12 cellular contexts compared by ENCODE assay signal in genomic region chr10:45375716-45376231, GRCh38. TPM values are rescaled to one million over a fixed set of nuclear protein-coding genes. Genes with fewer than 3 reads are reported as not detected.
DNase-seq lines count a peak whose midpoint lies in the region; ATAC-seq and TF ChIP-seq lines count a peak whose summit lies in the region.
"Had no signal": no experiment of that assay in that cellular context is flagged by ENCODE, and none has a peak within 500 bp of the region (broad histone marks: within the 10 kb centered on the region; RNA-seq: fewer than 3 reads in every experiment).

No MANE protein-coding gene starts in this region.

- no peak overlapping the region for H3K4me3 ChIP-seq in right atrium auricular region

- TF ChIP-seq CTCF in Calu3 (IDR thresholded peaks at IDR 0.05; ENCODE audit: unreplicated experiment) (no peak), GM20000 (IDR thresholded peaks at IDR 0.05; ENCODE audit: extremely low read depth, missing control alignments) (no peak), right atrium auricular region (IDR thresholded peaks at IDR 0.05) (no peak)

- H3K4me1 Mint-ChIP-seq in Calu3 (ENCODE audit: low read depth, unreplicated experiment) = peaks cover 49% of the 10 kb centered on the region
- peaks cover 57% of the 10 kb centered on the region for H3K4me1 Mint-ChIP-seq in memory B cell

- CTCF ChIA-PET in Calu3 (lab: Charles Lee) = no interaction called here

- DNase-seq in Calu3 = peak; percentile 9
- DNase-seq in GM20000 (ENCODE audit: low spot score) = peak; percentile 50
- DNase-seq in memory B cell (ENCODE audit: low spot score in 2 of 2) = peak; percentile 31 to 43
- DNase-seq in right atrium auricular region (ENCODE audit: low spot score) = no peak
- DNase-seq in putamen (ENCODE audit: low spot score) = no peak
- DNase-seq: DMS53, NCI-H187 treated with DMSO at 0.1 percent for 48 hours, SHP77 had no signal

- no peak overlapping the region for H3K27ac ChIP-seq in right atrium auricular region
- H3K27ac ChIP-seq: vagina had no signal

- intact Hi-C loops in Calu3 (cut with micrococcal nuclease; ENCODE audit: unreplicated experiment) = loop anchor here (1.0 to 5.0 kb wide), 2 partner anchors 43 to 123 kb away; no protein-coding TSS in a partner anchor

- peaks cover 6% of the 10 kb centered on the region for H3K27me3 Mint-ChIP-seq in Calu3 (ENCODE audit: unreplicated experiment)
- no peaks in the 10 kb centered on the region for H3K27me3 Mint-ChIP-seq in memory B cell

- H3K9me3 Mint-ChIP-seq in Calu3 (ENCODE audit: low read depth, unreplicated experiment) (no peaks in the 10 kb centered on the region), memory B cell (no peaks in the 10 kb centered on the region)

- H3K4me1 ChIP-seq in right atrium auricular region = peaks cover 0 to 20% of the 10 kb centered on the region in 2 donors

- TF ChIP-seq POLR2A in Raji (IDR thresholded peaks at IDR 0.05; ENCODE audit: insufficient read depth, low read depth, low read length) = peak; percentile 47; the same call in 1 of the 2 replicates

- H3K36me3 ChIP-seq in right atrium auricular region = no peaks in the 10 kb centered on the region
- H3K36me3 ChIP-seq: vagina had no signal

- H3K36me3 Mint-ChIP-seq in Calu3 (ENCODE audit: insufficient read depth, unreplicated experiment) (peaks cover 33% of the 10 kb centered on the region), memory B cell (peaks cover 18% of the 10 kb centered on the region)

- H3K4me3 Mint-ChIP-seq in Calu3 (ENCODE audit: low read depth, unreplicated experiment) = peak overlapping the region; percentile 91
- H3K4me3 Mint-ChIP-seq in memory B cell = peak overlapping the region; percentile 96

- peak; percentile 70 for ATAC-seq in memory B cell (ENCODE audit: low read depth)
- ATAC-seq in HG03521 (IDR thresholded peaks at IDR 0.05; ENCODE audit: unreplicated experiment) = no peak
- ATAC-seq in GM21717 (IDR thresholded peaks at IDR 0.05; ENCODE audit: unreplicated experiment) = no peak

- H3K27ac Mint-ChIP-seq in Calu3 (ENCODE audit: unreplicated experiment) (peak overlapping the region; percentile 83), memory B cell (peak overlapping the region; percentile 92)

- no peaks in the 10 kb centered on the region for H3K27me3 ChIP-seq in right atrium auricular region
- H3K27me3 ChIP-seq: vagina had no signal

- TSS peak; percentile 31 for BruUV-seq in Calu3 (replicated peaks; lab: Mats Ljungman, UMichigan)

- H3K9me3 ChIP-seq in right atrium auricular region = no peaks in the 10 kb centered on the region
- H3K9me3 ChIP-seq: vagina had no signal

RNA-seq across cellular contexts. Expression of gene ALOX5, which starts 1.8 kb away (rescaled TPM):
- total RNA-seq in Calu3 (2022) (44.9 and 57.0 TPM in 2 replicates), right atrium auricular region (10 to 100 TPM in 1 of 2 donors, 1 to 10 TPM in 1; 6.3 to 16.0 TPM)

Comparison
In these comparisons a context has a peak if more than half of its experiments do, and no peak if none do; other contexts are left out.
1. DNase-seq: peak in Calu3 (single experiment), GM20000 (single experiment) and memory B cell (2 of 2); none in right atrium auricular region (single experiment) and putamen (single experiment).